10 cellular contexts compared by ENCODE assay signal in the genomic region with DNA sequence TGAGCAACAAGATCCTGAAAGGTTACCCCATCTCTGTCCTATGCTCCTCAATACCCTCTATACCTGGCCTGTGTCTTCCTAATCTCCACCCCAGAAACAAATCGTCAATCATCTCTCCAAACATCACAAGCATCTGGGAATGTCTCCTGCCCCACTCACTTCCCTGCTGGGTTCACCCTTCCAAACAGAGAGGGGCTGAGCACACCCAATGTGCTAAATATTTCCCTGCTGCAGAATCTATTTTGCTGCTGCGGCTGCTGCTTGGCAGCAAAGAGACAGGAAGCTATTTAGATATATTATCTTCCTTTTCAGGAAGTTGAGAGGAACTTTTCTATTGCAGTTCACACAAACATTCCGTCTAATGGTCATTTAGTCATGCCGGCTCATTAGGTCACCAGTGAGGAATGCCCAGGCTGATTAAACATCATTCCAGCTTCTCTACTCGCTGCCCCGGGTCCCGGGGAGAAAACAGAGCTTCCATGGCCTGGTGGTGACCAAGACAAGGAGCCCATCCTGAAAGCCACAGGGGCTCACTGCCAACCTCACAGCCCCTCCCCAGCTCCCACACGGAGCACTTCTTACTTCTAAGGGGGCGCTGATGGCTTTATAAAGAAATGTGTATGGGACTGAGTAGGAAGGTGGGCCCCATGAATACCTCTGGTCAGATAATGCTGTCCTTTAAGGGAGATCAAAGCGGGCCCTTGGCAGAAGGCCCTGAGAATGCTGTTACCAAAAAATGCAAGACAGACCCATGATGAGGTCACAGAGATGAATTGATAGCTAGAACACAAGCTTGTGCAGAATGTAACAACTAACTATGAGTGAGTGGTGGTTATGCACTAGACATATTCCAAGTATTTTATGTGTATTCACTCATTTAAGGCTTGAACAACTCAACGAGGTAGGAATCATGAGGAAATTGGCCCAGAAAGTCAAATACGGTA.
DNase-seq lines count a peak whose midpoint lies in the region; ATAC-seq, FAIRE-seq and TF ChIP-seq lines count a peak whose summit lies in the region.
"Had no signal": no experiment of that assay in that cellular context is flagged by ENCODE, and none has a peak within 500 bp of the region (broad histone marks: within the 10 kb centered on the region; RNA-seq: fewer than 3 reads in every experiment).

No MANE protein-coding gene starts in this region.

- no peak for ATAC-seq in activated CD8-positive, alpha-beta T cell treated with anti-CD3 and anti-CD28 coated beads, Interleukin-2, amount 10 ng/mL, durations not matched to agents 7 days and 5 days
- ATAC-seq in HG02973 (IDR thresholded peaks at IDR 0.05; ENCODE audit: unreplicated experiment) (no peak), GM21515 (IDR thresholded peaks at IDR 0.05; ENCODE audit: unreplicated experiment) (no peak)

- intact Hi-C loops in stomach (cut with DNase I; ENCODE audit: low total_unique reads), result no loop called here

- 25 to 39% (median 31%) methylated on average over 11 to 12 of the region's 12 CpGs for WGBS in stomach, 5 donors

- no peak for TF ChIP-seq CTCF in right atrium auricular region (IDR thresholded peaks at IDR 0.05)
- TF ChIP-seq CTCF in stomach (IDR thresholded peaks at IDR 0.05), result no peak

- H3K4me3 Mint-ChIP-seq in activated CD8-positive, alpha-beta T cell treated with anti-CD3 and anti-CD28 coated beads, Interleukin-2, amount 10 ng/mL, durations not matched to agents 7 days and 5 days, result no peak overlapping the region

- no peak overlapping the region for H3K27ac Mint-ChIP-seq in activated CD8-positive, alpha-beta T cell treated with anti-CD3 and anti-CD28 coated beads, Interleukin-2, amount 10 ng/mL, durations not matched to agents 7 days and 5 days

- H3K4me3 ChIP-seq in right atrium auricular region (no peak overlapping the region), stomach (no peak overlapping the region)
- H3K4me3 ChIP-seq: SK-N-MC, upper lobe of left lung had no signal

- H3K9me3 Mint-ChIP-seq in activated CD8-positive, alpha-beta T cell treated with anti-CD3 and anti-CD28 coated beads, Interleukin-2, amount 10 ng/mL, durations not matched to agents 7 days and 5 days (ENCODE audit: insufficient read depth), result no peaks in the 10 kb centered on the region

- H3K27me3 Mint-ChIP-seq in activated CD8-positive, alpha-beta T cell treated with anti-CD3 and anti-CD28 coated beads, Interleukin-2, amount 10 ng/mL, durations not matched to agents 7 days and 5 days (ENCODE audit: low read depth), result no peaks in the 10 kb centered on the region

- FAIRE-seq in GM12892 (lab: Jason Lieb, UNC), result no peak

- H3K36me3 ChIP-seq in right atrium auricular region (no peaks in the 10 kb centered on the region), stomach (no peaks in the 10 kb centered on the region)
- H3K36me3 ChIP-seq: upper lobe of left lung had no signal

- H3K27me3 ChIP-seq in right atrium auricular region (no peaks in the 10 kb centered on the region), stomach (peaks cover 0 to 6% (median 0%) of the 10 kb centered on the region in 3 donors)
- H3K27me3 ChIP-seq: upper lobe of left lung had no signal

- H3K27ac ChIP-seq in right atrium auricular region, result peak overlapping the region; percentile 31 to 55
- peak overlapping the region in 4 of 5 donors; percentile 18 to 59 (median 50) for H3K27ac ChIP-seq in stomach
- H3K27ac ChIP-seq: SK-N-MC, upper lobe of left lung had no signal

- no peaks in the 10 kb centered on the region for H3K36me3 Mint-ChIP-seq in activated CD8-positive, alpha-beta T cell treated with anti-CD3 and anti-CD28 coated beads, Interleukin-2, amount 10 ng/mL, durations not matched to agents 7 days and 5 days (ENCODE audit: low read depth)

- TF ChIP-seq POLR2A in stomach (IDR thresholded peaks at IDR 0.05) (no peak), GM12892 (IDR thresholded peaks at IDR 0.05; ENCODE audit: low read depth, low read length) (no peak)

- CTCF ChIA-PET in activated CD8-positive, alpha-beta T cell treated with anti-CD3 and anti-CD28 coated beads, Interleukin-2, amount 10 ng/mL, durations not matched to agents 7 days and 5 days (lab: Charles Lee), result no interaction called here

- no peak for TF ChIP-seq EP300 in stomach (IDR thresholded peaks at IDR 0.05)

- H3K4me1 ChIP-seq in right atrium auricular region, result peaks cover 0 to 15% of the 10 kb centered on the region in 2 donors
- H3K4me1 ChIP-seq in stomach, result peaks cover 14 to 22% (median 20%) of the 10 kb centered on the region in 4 donors

- POLR2A ChIA-PET in activated CD8-positive, alpha-beta T cell treated with anti-CD3 and anti-CD28 coated beads, Interleukin-2, amount 10 ng/mL, durations not matched to agents 7 days and 5 days (lab: Charles Lee), result no interaction called here

- H3K9me3 ChIP-seq in right atrium auricular region (no peaks in the 10 kb centered on the region), stomach (no peaks in the 10 kb centered on the region)
- H3K9me3 ChIP-seq: upper lobe of left lung had no signal

- H3K4me1 Mint-ChIP-seq in activated CD8-positive, alpha-beta T cell treated with anti-CD3 and anti-CD28 coated beads, Interleukin-2, amount 10 ng/mL, durations not matched to agents 7 days and 5 days (ENCODE audit: low read depth), result no peaks in the 10 kb centered on the region

- DNase-seq in HPDE6-E6E7 (ENCODE audit: extremely low spot score) (peak; percentile 57), amniotic epithelial cell (ENCODE audit: low read depth) (peak; percentile 97), right atrium auricular region (ENCODE audit: low spot score) (peak; percentile 78), stomach (no peak), GM12892 (ENCODE audit: insufficient read length) (no peak)
- DNase-seq in activated CD8-positive, alpha-beta T cell treated with anti-CD3 and anti-CD28 coated beads, Interleukin-2, amount 10 ng/mL, durations not matched to agents 7 days and 5 days, result no peak
- DNase-seq: upper lobe of left lung had no signal

Comparison
In these comparisons a context has a peak if more than half of its experiments do, and no peak if none do; other contexts are left out.
1. DNase-seq: peak in HPDE6-E6E7 (single experiment), amniotic epithelial cell (single experiment) and right atrium auricular region (single experiment); none in stomach (single experiment), GM12892 (single experiment) and activated CD8-positive, alpha-beta T cell treated with anti-CD3 and anti-CD28 coated beads, Interleukin-2, amount 10 ng/mL, durations not matched to agents 7 days and 5 days (single experiment).